Comparison of ENCODE assay signal across 27 cellular contexts in the genomic region with DNA sequence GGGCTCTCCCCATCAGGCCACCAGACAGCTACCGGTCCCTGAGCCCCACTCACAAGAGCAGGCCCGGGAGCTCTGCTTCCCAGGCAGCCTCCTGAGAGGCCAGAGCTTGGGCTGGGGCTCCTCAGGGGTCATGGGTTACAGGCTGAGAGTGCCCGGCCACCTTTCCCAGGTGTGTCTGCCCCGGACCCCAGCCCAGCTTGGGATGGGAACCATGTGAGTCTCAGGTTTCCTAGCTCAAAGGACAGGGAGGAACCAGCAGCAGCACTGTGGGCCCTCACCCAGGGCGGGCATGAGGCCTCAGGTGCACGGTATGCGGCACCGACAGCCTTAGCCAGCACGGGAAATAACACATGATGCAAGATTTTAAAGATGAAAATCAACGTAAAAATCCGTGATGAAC.
"Had no signal": no experiment of that assay in that cellular context is flagged by ENCODE, and none has a peak within 500 bp of the region (broad histone marks: within the 10 kb centered on the region; RNA-seq: fewer than 3 reads in every experiment).

No MANE protein-coding gene starts in this region.

- H3K9me3 ChIP-seq: ovary, psoas muscle, right lobe of liver, sigmoid colon, stomach, thoracic aorta, thyroid gland, tibial nerve, upper lobe of left lung, vagina had no signal

- H3K36me3 ChIP-seq: ovary, right lobe of liver, sigmoid colon, stomach, thoracic aorta, thyroid gland, tibial nerve, upper lobe of left lung, vagina had no signal

- H3K4me1 ChIP-seq: parathyroid adenoma, psoas muscle, right lobe of liver, sigmoid colon, stomach, thyroid gland, tibial nerve, upper lobe of left lung, vagina had no signal

- H2AFZ ChIP-seq: parathyroid adenoma had no signal

- H3K79me2 ChIP-seq: parathyroid adenoma had no signal

- H3K4me3 ChIP-seq: ovary, psoas muscle, right lobe of liver, sigmoid colon, stomach, thoracic aorta, thyroid gland, tibial nerve, upper lobe of left lung, vagina had no signal

- ATAC-seq: naive thymus-derived CD8-positive, alpha-beta T cell; natural killer cell treated with Interleukin-12 subunit alpha and Interleukin-12 subunit beta and Interleukin-15 and Interleukin-18, amount 100 ng/mL, for 72 hours; psoas muscle; right cardiac atrium; right lobe of liver; stimulated activated effector memory CD8-positive, alpha-beta T cell treated with anti-CD3 and anti-CD28 coated beads, Interleukin-12 subunit alpha, Interleukin-12 subunit beta, amount 100 ng/mL, for 72 hours; stimulated activated naive B cell treated with anti-CD40 and anti-IgM and Interleukin-4, amounts not matched to agents 10 μg/mL and 1 μg/mL and 100 μg/mL, for 72 hours had no signal

- DNase-seq: naive thymus-derived CD8-positive, alpha-beta T cell; nephron progenitor cell; occipital lobe; ovary; posterior cingulate gyrus; psoas muscle; right lobe of liver; sigmoid colon; stimulated activated CD4-positive, alpha-beta T cell treated with anti-CD3 and anti-CD28 coated beads, Interleukin-15, amount 100 ng/mL, for 24 hours; stimulated activated CD4-positive, alpha-beta T cell treated with anti-CD3 and anti-CD28 coated beads, Interleukin-2, amount 100 ng/mL, for 24 hours; stimulated activated CD4-positive, alpha-beta T cell treated with anti-CD3 and anti-CD28 coated beads, Interleukin-2, amount 100 ng/mL, for 48 hours; stimulated activated CD4-positive, alpha-beta T cell treated with anti-CD3 and anti-CD28 coated beads, Interleukin-4, amount 100 ng/mL, for 24 hours; stimulated activated naive B cell treated with anti-CD40 and anti-IgM and Interleukin-4, amounts not matched to agents 10 μg/mL and 1 μg/mL and 100 μg/mL, for 72 hours; stimulated activated naive CD4-positive, alpha-beta T cell treated with Interleukin-2 at 50 U/mL for 16 hours; stomach; thyroid gland; trophoblast cell; upper lobe of left lung had no signal

- FAIRE-seq: small intestine, urothelium cell line had no signal

- H3K27ac ChIP-seq: ovary, parathyroid adenoma, psoas muscle, right lobe of liver, sigmoid colon, stomach, thoracic aorta, thyroid gland, tibial nerve, upper lobe of left lung, vagina had no signal

- H3K27me3 ChIP-seq: ovary, right lobe of liver, thyroid gland, tibial nerve, upper lobe of left lung, vagina had no signal

- H3K9ac ChIP-seq: parathyroid adenoma had no signal
